12 cellular contexts compared by ENCODE assay signal in the genomic region with DNA sequence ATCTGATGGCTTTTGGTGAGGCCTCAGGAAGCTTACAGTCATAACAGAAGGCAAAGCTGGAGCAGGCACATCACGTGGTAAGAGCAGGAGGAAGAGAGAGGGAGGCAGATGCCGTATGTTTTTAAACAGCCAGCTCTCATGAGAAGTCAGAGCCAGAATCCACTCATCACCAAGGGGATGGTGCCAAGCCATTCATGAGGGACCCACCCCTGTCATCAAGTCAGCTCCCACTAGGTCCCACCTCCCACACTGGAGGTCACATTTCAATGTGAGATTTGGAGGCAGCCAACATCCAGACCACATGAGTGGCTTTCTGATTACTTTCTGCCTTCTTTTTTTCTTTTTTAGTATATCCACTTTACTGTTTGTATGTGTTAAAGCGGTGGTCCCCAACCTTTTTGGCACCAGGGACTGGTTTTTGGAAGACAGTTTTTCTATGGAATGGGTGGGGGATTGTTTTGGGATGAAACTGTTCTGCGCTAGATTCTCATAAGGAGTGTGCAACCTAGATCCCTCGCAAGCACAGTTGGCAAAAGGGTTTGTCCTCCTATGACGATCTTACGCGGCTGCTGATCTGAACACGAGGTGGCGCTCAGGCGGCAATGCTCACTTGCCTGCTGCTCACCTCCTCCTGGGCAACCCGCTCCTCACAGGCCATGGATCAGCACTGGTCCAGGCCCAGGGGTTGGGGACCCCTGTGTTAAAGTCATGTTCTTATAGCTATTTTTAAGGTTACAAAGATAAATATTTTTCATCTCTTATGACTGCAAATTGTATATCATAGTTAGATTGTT.
DNase-seq lines count a peak whose midpoint lies in the region; ATAC-seq and TF ChIP-seq lines count a peak whose summit lies in the region.
"Had no signal": no experiment of that assay in that cellular context is flagged by ENCODE, and none has a peak within 500 bp of the region (broad histone marks: within the 10 kb centered on the region; RNA-seq: fewer than 3 reads in every experiment).

No MANE protein-coding gene starts in this region.

- intact Hi-C loops in mucosa of descending colon (cut with DNase I, micrococcal nuclease) = no loop called here
- intact Hi-C loops in posterior vena cava (cut with DNase I) = no loop called here

- no peaks in the 10 kb centered on the region for H3K27me3 ChIP-seq in MG63

- no peaks in the 10 kb centered on the region for H3K9me3 ChIP-seq in mucosa of descending colon
- H3K9me3 ChIP-seq in MG63 = no peaks in the 10 kb centered on the region
- H3K9me3 ChIP-seq: prostate gland had no signal

- TF ChIP-seq CTCF in mucosa of descending colon (IDR thresholded peaks at IDR 0.05) = no peak

- no peaks in the 10 kb centered on the region for H3K36me3 ChIP-seq in mucosa of descending colon (ENCODE audit: low read depth)
- H3K36me3 ChIP-seq in MG63 = no peaks in the 10 kb centered on the region
- H3K36me3 ChIP-seq: prostate gland had no signal

- peak; percentile 14 for DNase-seq in cerebellar cortex (ENCODE audit: low spot score)
- DNase-seq in mucosa of descending colon = peak in 2 of 3 donors; percentile 21 to 34
- DNase-seq in germinal center (ENCODE audit: low spot score) = no peak
- no peak for DNase-seq in posterior vena cava (ENCODE audit: low spot score)
- no peak for DNase-seq in MG63
- DNase-seq in NCI-H1417 treated with DMSO at 0.1 percent for 48 hours (lab: John Stamatoyannopoulos, UW) = no peak
- DNase-seq: GDM1, immature natural killer cell, IMR-90 had no signal

- ATAC-seq in GM19035 (IDR thresholded peaks at IDR 0.05; ENCODE audit: unreplicated experiment) (peak; percentile 73), HG03103 (IDR thresholded peaks at IDR 0.05; ENCODE audit: low read depth, unreplicated experiment) (peak; percentile 71), mucosa of descending colon (peak; percentile 39)

- no peaks in the 10 kb centered on the region for H3K4me1 ChIP-seq in mucosa of descending colon (ENCODE audit: low read depth)
- H3K4me1 ChIP-seq: prostate gland had no signal

- no peak overlapping the region for H3K4me3 ChIP-seq in mucosa of descending colon
- no peak overlapping the region for H3K4me3 ChIP-seq in MG63
- H3K4me3 ChIP-seq: prostate gland had no signal

Comparison
In these comparisons a context has a peak if more than half of its experiments do, and no peak if none do; other contexts are left out.
1. DNase-seq: peak in cerebellar cortex (single experiment) and mucosa of descending colon (2 of 3); none in germinal center (single experiment), posterior vena cava (single experiment), MG63 (single experiment) and NCI-H1417 treated with DMSO at 0.1 percent for 48 hours (single experiment).
2. Peak in every context shown above with its lines, with median percentiles within 50 percentile points of each other: ATAC-seq.